Comparison of ENCODE assay signal across 14 cellular contexts in genomic region chr10:3464760-3465405, GRCh38.
DNase-seq lines count a peak whose midpoint lies in the region; ATAC-seq, FAIRE-seq and TF ChIP-seq lines count a peak whose summit lies in the region.
"Had no signal": no experiment of that assay in that cellular context is flagged by ENCODE, and none has a peak within 500 bp of the region (broad histone marks: within the 10 kb centered on the region; RNA-seq: fewer than 3 reads in every experiment).

No MANE protein-coding gene starts in this region.

- H4K5ac ChIP-seq in IMR-90 (ENCODE audit: low read depth, low read length): peak overlapping the region; percentile 13; the same call in 1 of the 2 replicates

- H3K36me3 ChIP-seq in IMR-90 (ENCODE audit: control insufficient read depth, insufficient read depth, low read length) (no peaks in the 10 kb centered on the region), keratinocyte (ENCODE audit: control insufficient read depth in 2 of 2, extremely low read depth in 1 of 2, insufficient read depth in 2 of 2, low read length in 2 of 2) (no peaks in the 10 kb centered on the region)
- H3K36me3 ChIP-seq: thoracic aorta had no signal

- peak overlapping the region; percentile 30 for H3K14ac ChIP-seq in IMR-90 (replicated peaks; ENCODE audit: low read depth, low read length)

- peak overlapping the region; percentile 86 for H2BK120ac ChIP-seq in IMR-90 (ENCODE audit: low read depth, low read length)

- H2BK15ac ChIP-seq in IMR-90 (ENCODE audit: low read depth, low read length): peak overlapping the region; percentile 87

- peak overlapping the region; percentile 80 for H3K18ac ChIP-seq in IMR-90 (ENCODE audit: low read depth, low read length)

- no peak overlapping the region for H2AK9ac ChIP-seq in IMR-90 (replicated peaks; ENCODE audit: low read depth, low read length, poor library complexity)

- no peak overlapping the region for H3K9ac ChIP-seq in IMR-90 (ENCODE audit: low read depth, low read length)
- peak overlapping the region; percentile 57 for H3K9ac ChIP-seq in keratinocyte (ENCODE audit: control insufficient read depth, extremely low read depth, insufficient read depth, low read length)

- H3K27ac ChIP-seq in IMR-90 (ENCODE audit: insufficient read depth, low read length) (no peak overlapping the region), keratinocyte (ENCODE audit: control insufficient read depth, insufficient read depth, low read length) (peak overlapping the region; percentile 65), skin epidermis (peak overlapping the region in 19 of 21 experiments; percentile 34 to 97 (median 77))
- H3K27ac ChIP-seq: HL-60 had no signal

- H3K23ac ChIP-seq in IMR-90 (ENCODE audit: low read depth, low read length): peak overlapping the region; percentile 57; the same call in 1 of the 2 replicates

- POLR2A ChIA-PET in IMR-90 (lab: Charles Lee; ENCODE audit: unreplicated experiment): no interaction called here

- H4K8ac ChIP-seq in IMR-90 (ENCODE audit: low read depth in 2 of 2, low read length in 2 of 2): peak overlapping the region; percentile 7 to 81; a peak in 3 of 4 replicates

- no peaks in the 10 kb centered on the region for H3K27me3 ChIP-seq in IMR-90 (ENCODE audit: control insufficient read depth, insufficient read depth, low read length)
- H3K27me3 ChIP-seq in keratinocyte (ENCODE audit: control insufficient read depth, extremely low read depth, insufficient read depth, low read length): no peaks in the 10 kb centered on the region

- H2AFZ ChIP-seq in IMR-90 (replicated peaks; ENCODE audit: low read length, poor library complexity): peak overlapping the region; percentile 72
- peak overlapping the region; percentile 92 for H2AFZ ChIP-seq in keratinocyte (ENCODE audit: control insufficient read depth, low read length)

- CTCF ChIA-PET in IMR-90 (lab: Yijun Ruan, JAX): no interaction called here

- no peaks in the 10 kb centered on the region for H3K79me2 ChIP-seq in keratinocyte (ENCODE audit: control insufficient read depth, insufficient read depth, low read length)

- H3K4me1 ChIP-seq in IMR-90 (ENCODE audit: control insufficient read depth, insufficient read depth, low read length) (peaks cover 19% of the 10 kb centered on the region), keratinocyte (ENCODE audit: control insufficient read depth, extremely low read depth, insufficient read depth, low read length) (peaks cover 37% of the 10 kb centered on the region)

- in situ Hi-C loops in IMR-90 (cut with MboI; ENCODE audit: low sequenced_read_pairs): loop anchor here (10.0 kb wide), 2 partner anchors 160 to 310 kb away; no protein-coding TSS in a partner anchor

- H3K9me1 ChIP-seq in IMR-90 (ENCODE audit: insufficient read depth, low read length) (peaks cover 12% of the 10 kb centered on the region), keratinocyte (ENCODE audit: control insufficient read depth, extremely low read depth, insufficient read depth, low read length) (no peaks in the 10 kb centered on the region)

- TF ChIP-seq POLR2A in IMR-90 (IDR thresholded peaks at IDR 0.05; ENCODE audit: low read depth, low read length): no peak

- H4K91ac ChIP-seq in IMR-90 (ENCODE audit: insufficient read depth, low read depth, low read length): peak overlapping the region; percentile 46; the same call in 1 of the 2 replicates

- no peak for ATAC-seq in IMR-90 (ENCODE audit: low read depth)
- no peak for ATAC-seq in GM21515 (IDR thresholded peaks at IDR 0.05; ENCODE audit: unreplicated experiment)
- no peak for ATAC-seq in HG03432 (IDR thresholded peaks at IDR 0.05; ENCODE audit: unreplicated experiment)
- ATAC-seq: activated CD8-positive, alpha-beta T cell treated with anti-CD3 and anti-CD28 coated beads for 36 hours; GM12878 had no signal

- H3K4me2 ChIP-seq in IMR-90 (ENCODE audit: low read depth, low read length): no peak overlapping the region
- peak overlapping the region; percentile 53 for H3K4me2 ChIP-seq in keratinocyte (ENCODE audit: control insufficient read depth, extremely low read depth, insufficient read depth, low read depth, low read length)

- no TSS peak for BruUV-seq in IMR-90 (replicated peaks; lab: Mats Ljungman, UMichigan)

- H3K4me3 ChIP-seq in IMR-90 (ENCODE audit: insufficient read depth, low read depth, low read length): no peak overlapping the region
- H3K4me3 ChIP-seq in keratinocyte (ENCODE audit: control insufficient read depth in 2 of 3, extremely low read depth in 1 of 3, insufficient read depth in 2 of 3, low read depth in 1 of 3, low read length in 3 of 3): no peak overlapping the region
- H3K4me3 ChIP-seq in skin epidermis: no peak overlapping the region
- H3K4me3 ChIP-seq: GM12878, thoracic aorta had no signal

- no CpG with 5 or more reads among the region's 9 CpGs for WGBS in IMR-90 (ENCODE audit: extremely low coverage in 2 of 2, insufficient read length in 1 of 2), 2 experiments

- no peak overlapping the region for H2BK5ac ChIP-seq in IMR-90 (ENCODE audit: low read depth, low read length, poor library complexity, severe bottlenecking)

- intact Hi-C loops in IMR-90 (cut with micrococcal nuclease): loop anchor here (5.0 to 10.0 kb wide), 3 partner anchors 387 to 1190 kb away; no protein-coding TSS in a partner anchor

- dilution Hi-C loops in IMR-90 (cut with HindIII; ENCODE audit: low sequenced_read_pairs, unreplicated experiment) (no loop called here), keratinocyte (cut with MboI; ENCODE audit: extremely low pct_ligation_motif_present, low sequenced_read_pairs) (no loop called here)

- DNase-seq in IMR-90 (peak; percentile 17), amniotic epithelial cell (ENCODE audit: low read depth) (peak; percentile 27), keratinocyte (ENCODE audit: low read depth, low spot score) (no peak), NCI-H1436 (lab: John Stamatoyannopoulos, UW) (no peak), NCI-H82 (lab: John Stamatoyannopoulos, UW) (no peak)
- DNase-seq: activated CD8-positive, alpha-beta T cell treated with anti-CD3 and anti-CD28 coated beads for 36 hours; amygdala; NCI-H1092 had no signal

- H3K4ac ChIP-seq in IMR-90 (ENCODE audit: low read depth, low read length): peak overlapping the region; percentile 70

- peak overlapping the region; percentile 91 for H2AK5ac ChIP-seq in IMR-90 (ENCODE audit: low read depth, low read length)

- peaks cover 3% of the 10 kb centered on the region for H4K20me1 ChIP-seq in IMR-90 (ENCODE audit: insufficient read depth, low read length)
- no peaks in the 10 kb centered on the region for H4K20me1 ChIP-seq in keratinocyte (ENCODE audit: control insufficient read depth, extremely low read depth, insufficient read depth, low read length)

- no peak for FAIRE-seq in keratinocyte (lab: Jason Lieb, UNC)
- FAIRE-seq: GM12878 had no signal

- H3K56ac ChIP-seq in IMR-90 (ENCODE audit: extremely low read depth, insufficient read depth, low read length): 0 out of 2 replicates have a peak overlapping the region, but pooled peaks have one; percentile 2

- no peaks in the 10 kb centered on the region for H3K9me3 ChIP-seq in IMR-90 (ENCODE audit: control insufficient read depth, insufficient read depth, low read length)
- H3K9me3 ChIP-seq in keratinocyte (ENCODE audit: control insufficient read depth, low read depth, low read length): no peaks in the 10 kb centered on the region
- H3K9me3 ChIP-seq: thoracic aorta had no signal

- peak overlapping the region; percentile 50 for H2BK20ac ChIP-seq in IMR-90 (ENCODE audit: low read depth, low read length)

- no peak for TF ChIP-seq RAD21 in IMR-90 (IDR thresholded peaks at IDR 0.05; ENCODE audit: low read length)

- TF ChIP-seq CTCF in IMR-90 (conservative IDR thresholded peaks at IDR 0.05; ENCODE audit: low read depth, low read length) (no peak), keratinocyte (optimal IDR thresholded peaks at IDR 0.05 in 1 of 3, IDR thresholded peaks at IDR 0.05 in 1 of 3, conservative IDR thresholded peaks at IDR 0.05 in 1 of 3; ENCODE audit: extremely low read depth in 1 of 3, insufficient read depth in 2 of 3, low read length in 3 of 3) (no peak)

- peaks cover 0 to 6% of the 10 kb centered on the region in 2 experiments; a peak in 2 of 4 replicates for H3K79me1 ChIP-seq in IMR-90 (ENCODE audit: low read depth in 1 of 2, low read length in 2 of 2)

TF ChIP-seq in IMR-90, 13 proteins besides CTCF, POLR2A, EP300 and RAD21:
- TF ChIP-seq BHLHE40 (IDR thresholded peaks at IDR 0.05; ENCODE audit: low read depth, low read length) (no peak), USF2 (IDR thresholded peaks at IDR 0.05; ENCODE audit: low read depth, low read length) (no peak), RFX5 (IDR thresholded peaks at IDR 0.05; ENCODE audit: low read depth, low read length) (no peak), SMC3 (IDR thresholded peaks at IDR 0.05; ENCODE audit: low read depth, low read length) (no peak), RCOR1 (IDR thresholded peaks at IDR 0.05; ENCODE audit: insufficient replicate concordance, low read length) (no peak)

Comparison
In these comparisons a context has a peak if more than half of its experiments do, and no peak if none do; other contexts are left out.
1. DNase-seq: peak in IMR-90 (single experiment) and amniotic epithelial cell (single experiment); none in keratinocyte (single experiment), NCI-H1436 (single experiment) and NCI-H82 (single experiment).